ENCODE assay signal across 9 cellular contexts in the genomic region with DNA sequence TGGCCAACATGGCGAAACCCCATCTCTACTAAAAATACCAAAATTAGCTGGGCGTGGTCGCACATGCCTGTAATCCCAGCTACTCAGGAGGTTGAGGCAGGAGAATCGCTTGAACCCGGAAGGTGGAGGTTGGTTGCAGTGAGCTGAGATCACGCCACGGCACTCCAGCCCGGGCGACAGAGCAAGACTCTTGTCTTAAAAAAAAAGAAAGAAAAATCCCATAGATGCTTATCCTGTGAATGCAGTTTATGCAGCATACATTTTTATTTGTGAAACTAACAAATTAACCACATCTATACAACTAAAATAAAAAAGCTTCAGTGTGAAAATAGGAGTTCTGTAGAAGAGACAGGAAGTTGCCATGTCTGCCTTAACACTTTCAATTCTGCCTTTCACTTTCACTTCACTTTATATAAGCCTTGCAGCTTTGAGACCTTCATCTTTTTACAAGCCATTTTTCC. TPM values are rescaled to one million over a fixed set of nuclear protein-coding genes. Genes with fewer than 3 reads are reported as not detected.
DNase-seq lines count a peak whose midpoint lies in the region; TF ChIP-seq lines count a peak whose summit lies in the region.
"Had no signal": no experiment of that assay in that cellular context is flagged by ENCODE, and none has a peak within 500 bp of the region (broad histone marks: within the 10 kb centered on the region; RNA-seq: fewer than 3 reads in every experiment).

No MANE protein-coding gene starts in this region.

- no peaks in the 10 kb centered on the region for H3K9me3 Mint-ChIP-seq in type B pancreatic cell
- H3K9me3 Mint-ChIP-seq: brain had no signal

- DNase-seq in GM06990 (ENCODE audit: extremely low read depth, insufficient read length) (peak; percentile 73), KG1 (lab: John Stamatoyannopoulos, UW) (peak; percentile 18), kidney tubule cell (ENCODE audit: low spot score) (peak; percentile 18), type B pancreatic cell (ENCODE audit: extremely low spot score, unreplicated experiment) (peak; percentile 11), NCI-H82 (lab: John Stamatoyannopoulos, UW) (no peak), NCI-H187 treated with DMSO at 0.1 percent for 48 hours (lab: John Stamatoyannopoulos, UW) (no peak), ureter (ENCODE audit: low spot score) (no peak)
- peak; percentile 74 for DNase-seq in activated effector memory CD4-positive, alpha-beta T cell treated with anti-CD3 and anti-CD28 coated beads, Interleukin-2, amount 50 U/mL, for 16 hours

- no peaks in the 10 kb centered on the region for H3K4me1 Mint-ChIP-seq in type B pancreatic cell (ENCODE audit: unreplicated experiment)

- H3K36me3 Mint-ChIP-seq in type B pancreatic cell, result peaks cover 3% of the 10 kb centered on the region
- H3K36me3 Mint-ChIP-seq: brain had no signal

- no peaks in the 10 kb centered on the region for H3K27me3 Mint-ChIP-seq in type B pancreatic cell
- H3K27me3 Mint-ChIP-seq: brain had no signal

- H3K27me3 ChIP-seq in GM06990 (replicated peaks; ENCODE audit: control insufficient read depth, insufficient read depth, low read length), result no peaks in the 10 kb centered on the region

- no peaks in the 10 kb centered on the region; the same call in 1 of the 2 replicates for H3K36me3 ChIP-seq in GM06990 (ENCODE audit: control insufficient read depth, insufficient read depth, low read length)

- TF ChIP-seq CTCF in GM06990 (IDR thresholded peaks at IDR 0.05; ENCODE audit: insufficient read depth, low read length, poor library complexity, severe bottlenecking) (no peak), type B pancreatic cell (conservative IDR thresholded peaks at IDR 0.05) (no peak)

- H3K4me3 Mint-ChIP-seq in type B pancreatic cell, result no peak overlapping the region

- peak overlapping the region; percentile 50 for H3K4me3 ChIP-seq in GM06990 (replicated peaks; ENCODE audit: low read depth, low read length)

- no peak overlapping the region for H3K27ac Mint-ChIP-seq in type B pancreatic cell

RNA-seq across cellular contexts. Expression of gene IGSF6, which starts 7.1 kb away (rescaled TPM):
- total RNA-seq in type B pancreatic cell (ENCODE audit: low replicate concordance) (not detected in 2 replicates), ureter (5.2 TPM)

RNA-seq across cellular contexts. Expression of gene OTOA, which starts 18.5 kb away (rescaled TPM):
- total RNA-seq in type B pancreatic cell (ENCODE audit: low replicate concordance) (0.17 TPM in 1 of 2 replicates, not detected in the other), ureter (0.70 TPM)

RNA-seq across cellular contexts. Expression of gene METTL9, which starts 45.9 kb away (rescaled TPM):
- 87.1 and 132 TPM in 2 replicates for total RNA-seq in type B pancreatic cell (ENCODE audit: low replicate concordance)
- 80.3 TPM for total RNA-seq in ureter

Comparison
In these comparisons a context has a peak if more than half of its experiments do, and no peak if none do; other contexts are left out.
1. DNase-seq: peak in GM06990 (single experiment), KG1 (single experiment), activated effector memory CD4-positive, alpha-beta T cell treated with anti-CD3 and anti-CD28 coated beads, Interleukin-2, amount 50 U/mL, for 16 hours (single experiment), kidney tubule cell (single experiment) and type B pancreatic cell (single experiment); none in NCI-H82 (single experiment), NCI-H187 treated with DMSO at 0.1 percent for 48 hours (single experiment) and ureter (single experiment).